30 cellular contexts compared by ENCODE assay signal in the genomic region with DNA sequence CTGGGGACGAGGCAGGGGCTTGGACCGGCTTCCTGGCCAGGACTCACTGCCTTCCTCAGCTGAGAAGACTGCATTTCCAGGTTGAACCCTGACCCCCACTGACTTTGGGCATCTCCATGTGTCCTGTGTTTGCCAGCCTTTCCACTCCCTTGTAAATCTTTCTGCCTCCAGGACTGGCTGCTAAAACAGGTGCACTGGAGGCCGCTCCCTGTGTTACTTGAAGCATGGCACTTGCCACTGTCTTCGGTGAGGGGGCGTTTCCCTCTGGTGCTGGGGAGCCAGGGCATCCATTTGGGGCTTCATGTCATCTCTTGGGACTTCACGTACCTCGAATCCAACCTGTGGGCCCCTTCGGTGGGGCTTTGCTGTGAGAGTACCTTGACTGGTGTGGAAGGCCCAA. TPM values are rescaled to one million over a fixed set of nuclear protein-coding genes. Genes with fewer than 3 reads are reported as not detected.
A peak's percentile ranks its signal among the peaks of the same experiment; 100 is the strongest.
DNase-seq lines count a peak whose midpoint lies in the region; ATAC-seq and TF ChIP-seq lines count a peak whose summit lies in the region.
"Had no signal": no experiment of that assay in that cellular context is flagged by ENCODE, and none has a peak within 500 bp of the region (broad histone marks: within the 10 kb centered on the region; RNA-seq: fewer than 3 reads in every experiment).

No MANE protein-coding gene starts in this region.

- no peak overlapping the region for H3K4me3 Mint-ChIP-seq in activated CD8-positive, alpha-beta memory T cell treated with anti-CD3 and anti-CD28 coated beads, Interleukin-2, amount 10 ng/mL, durations not matched to agents 7 days and 5 days
- H3K4me3 Mint-ChIP-seq in immature natural killer cell (peak overlapping the region in 1 of 5 donors; percentile 34), mesothelial cell of epicardium (no peak overlapping the region)
- no peak overlapping the region for H3K4me3 Mint-ChIP-seq in stimulated activated effector memory CD8-positive, alpha-beta T cell treated with anti-CD3 and anti-CD28 coated beads, Interleukin-12 subunit alpha, Interleukin-12 subunit beta, amount 100 ng/mL, for 72 hours
- H3K4me3 Mint-ChIP-seq: stimulated activated naive CD8-positive, alpha-beta T cell treated with anti-CD3 and anti-CD28 coated beads, Interleukin-15, Interleukin-2, amounts not matched to agents 100 ng/mL and 50 ng/mL, for 24 hours; T-helper 2 cell treated with Interferon-gamma antibody and Interleukin-4, amounts not matched to agents 5 μg/mL and 100 μg/mL, for 36 hours had no signal

- H3K9ac ChIP-seq in MM.1S (ENCODE audit: low read length) (peak overlapping the region; percentile 49), smooth muscle cell (ENCODE audit: low read depth) (no peak overlapping the region)
- H3K9ac ChIP-seq: GM23248 had no signal

- TF ChIP-seq CTCF in MM.1S (IDR thresholded peaks at IDR 0.05; ENCODE audit: low read length) (no peak), smooth muscle cell (IDR thresholded peaks at IDR 0.05; ENCODE audit: borderline replicate concordance, insufficient read depth, poor library complexity, severe bottlenecking) (no peak), mesothelial cell of epicardium (IDR thresholded peaks at IDR 0.05; ENCODE audit: unreplicated experiment) (no peak)

- H3F3A ChIP-seq in MM.1S (ENCODE audit: insufficient read depth, low read length) (peaks cover 40% of the 10 kb centered on the region), smooth muscle cell (ENCODE audit: low read depth) (no peaks in the 10 kb centered on the region)

- no peaks in the 10 kb centered on the region for H3K9me2 ChIP-seq in MM.1S (replicated peaks; ENCODE audit: insufficient read depth, low read length)

- ATAC-seq in activated CD8-positive, alpha-beta memory T cell treated with anti-CD3 and anti-CD28 coated beads, Interleukin-2, amount 10 ng/mL, durations not matched to agents 7 days and 5 days: no peak
- no peak for ATAC-seq in stimulated activated effector memory CD8-positive, alpha-beta T cell treated with anti-CD3 and anti-CD28 coated beads, Interleukin-12 subunit alpha, Interleukin-12 subunit beta, amount 100 ng/mL, for 72 hours
- ATAC-seq: activated naive CD4-positive, alpha-beta T cell treated with anti-CD3 and anti-CD28 coated beads, Interleukin-2, amount 50 U/mL, for 72 hours had no signal

- peak overlapping the region; percentile 80 for H3K27ac ChIP-seq in MM.1S (ENCODE audit: low read length)
- no peak overlapping the region for H3K27ac ChIP-seq in smooth muscle cell (ENCODE audit: low read depth)
- H3K27ac ChIP-seq: 22Rv1, ascending aorta, dorsolateral prefrontal cortex, GM23248, ovary, tibial artery had no signal

- 98% methylated on average over 8 of the region's 8 CpGs for WGBS in smooth muscle cell (ENCODE audit: low lambda C conversion rate)

- H2AFZ ChIP-seq in MM.1S (ENCODE audit: low read length) (no peak overlapping the region), smooth muscle cell (ENCODE audit: low read depth) (no peak overlapping the region)
- H2AFZ ChIP-seq: GM23248 had no signal

- peaks cover 30% of the 10 kb centered on the region for H3K4me1 Mint-ChIP-seq in activated CD8-positive, alpha-beta memory T cell treated with anti-CD3 and anti-CD28 coated beads, Interleukin-2, amount 10 ng/mL, durations not matched to agents 7 days and 5 days
- peaks cover 39 to 44% of the 10 kb centered on the region in 2 donors for H3K4me1 Mint-ChIP-seq in immature natural killer cell
- peaks cover 29% of the 10 kb centered on the region for H3K4me1 Mint-ChIP-seq in stimulated activated effector memory CD8-positive, alpha-beta T cell treated with anti-CD3 and anti-CD28 coated beads, Interleukin-12 subunit alpha, Interleukin-12 subunit beta, amount 100 ng/mL, for 72 hours
- H3K4me1 Mint-ChIP-seq in mesothelial cell of epicardium: peaks cover 2% of the 10 kb centered on the region

- H3K27me3 ChIP-seq in MM.1S (replicated peaks; ENCODE audit: insufficient read depth, low read length) (no peaks in the 10 kb centered on the region), smooth muscle cell (ENCODE audit: low read depth) (no peaks in the 10 kb centered on the region)
- H3K27me3 ChIP-seq: ascending aorta, dorsolateral prefrontal cortex, ovary, tibial artery had no signal

- H3K4me3 ChIP-seq in MM.1S (ENCODE audit: low read length) (peak overlapping the region; percentile 7; the same call in 1 of the 2 replicates), smooth muscle cell (no peak overlapping the region)
- H3K4me3 ChIP-seq: ascending aorta, dorsolateral prefrontal cortex, GM23248, ovary, tibial artery had no signal

- H3K9me3 Mint-ChIP-seq in activated CD8-positive, alpha-beta memory T cell treated with anti-CD3 and anti-CD28 coated beads, Interleukin-2, amount 10 ng/mL, durations not matched to agents 7 days and 5 days (ENCODE audit: low read depth): no peaks in the 10 kb centered on the region
- H3K9me3 Mint-ChIP-seq in immature natural killer cell (no peaks in the 10 kb centered on the region), mesothelial cell of epicardium (no peaks in the 10 kb centered on the region)
- no peaks in the 10 kb centered on the region for H3K9me3 Mint-ChIP-seq in stimulated activated effector memory CD8-positive, alpha-beta T cell treated with anti-CD3 and anti-CD28 coated beads, Interleukin-12 subunit alpha, Interleukin-12 subunit beta, amount 100 ng/mL, for 72 hours
- H3K9me3 Mint-ChIP-seq: activated naive CD4-positive, alpha-beta T cell treated with anti-CD3 and anti-CD28 coated beads, Interleukin-2, amount 50 U/mL, for 72 hours; naive B cell; stimulated activated naive CD8-positive, alpha-beta T cell treated with anti-CD3 and anti-CD28 coated beads, Interleukin-15, Interleukin-2, amounts not matched to agents 100 ng/mL and 50 ng/mL, for 24 hours; T-helper 2 cell treated with Interferon-gamma antibody and Interleukin-4, amounts not matched to agents 5 μg/mL and 100 μg/mL, for 36 hours had no signal

- POLR2A ChIA-PET in HEK293T (lab: Yijun Ruan, JAX): no interaction called here

- no peaks in the 10 kb centered on the region for H3K27me3 Mint-ChIP-seq in activated CD8-positive, alpha-beta memory T cell treated with anti-CD3 and anti-CD28 coated beads, Interleukin-2, amount 10 ng/mL, durations not matched to agents 7 days and 5 days
- peaks cover 1 to 31% (median 6%) of the 10 kb centered on the region in 3 donors for H3K27me3 Mint-ChIP-seq in immature natural killer cell (ENCODE audit: low read depth in 3 of 3)
- no peaks in the 10 kb centered on the region for H3K27me3 Mint-ChIP-seq in mesothelial cell of epicardium (ENCODE audit: low read depth)
- H3K27me3 Mint-ChIP-seq: naive B cell; stimulated activated naive CD8-positive, alpha-beta T cell treated with anti-CD3 and anti-CD28 coated beads, Interleukin-15, Interleukin-2, amounts not matched to agents 100 ng/mL and 50 ng/mL, for 24 hours had no signal

- DNase-seq in activated CD8-positive, alpha-beta memory T cell treated with anti-CD3 and anti-CD28 coated beads for 24 hours: peak; percentile 53
- no peak for DNase-seq in activated CD8-positive, alpha-beta memory T cell treated with anti-CD3 and anti-CD28 coated beads, Interleukin-2, amount 10 ng/mL, durations not matched to agents 7 days and 5 days
- DNase-seq in MM.1S (no peak), immature natural killer cell (no peak), HEK293T (ENCODE audit: extremely low spot score) (no peak), smooth muscle cell (lab: John Stamatoyannopoulos, UW; ENCODE audit: unreplicated experiment) (no peak), mesothelial cell of epicardium (ENCODE audit: low spot score in 2 of 2, unreplicated experiment in 2 of 2) (no peak)
- DNase-seq in stimulated activated effector memory CD8-positive, alpha-beta T cell treated with anti-CD3 and anti-CD28 coated beads, Interleukin-12 subunit alpha, Interleukin-12 subunit beta, amount 100 ng/mL, for 72 hours (ENCODE audit: low spot score in 2 of 2): no peak
- DNase-seq: activated CD4-positive, alpha-beta T cell treated with anti-CD3 and anti-CD28 coated beads for 4 hours; AML-193; DMS79 treated with DMSO at 0.1 percent for 48 hours; GM23248; KG1; naive B cell; NCI-H1694; NCI-H2171 treated with DMSO at 0.1 percent for 48 hours; NCI-H526; retina; RPMI8226 had no signal

- H4K20me1 ChIP-seq in MM.1S (ENCODE audit: insufficient read depth, low read length) (no peaks in the 10 kb centered on the region), smooth muscle cell (ENCODE audit: low read depth) (peaks cover 7% of the 10 kb centered on the region)

- H3K36me3 Mint-ChIP-seq in activated CD8-positive, alpha-beta memory T cell treated with anti-CD3 and anti-CD28 coated beads, Interleukin-2, amount 10 ng/mL, durations not matched to agents 7 days and 5 days: peaks cover 4% of the 10 kb centered on the region
- H3K36me3 Mint-ChIP-seq in immature natural killer cell (peaks cover 0 to 8% (median 0%) of the 10 kb centered on the region in 3 donors), mesothelial cell of epicardium (peaks cover 6% of the 10 kb centered on the region)
- peaks cover 16% of the 10 kb centered on the region for H3K36me3 Mint-ChIP-seq in stimulated activated effector memory CD8-positive, alpha-beta T cell treated with anti-CD3 and anti-CD28 coated beads, Interleukin-12 subunit alpha, Interleukin-12 subunit beta, amount 100 ng/mL, for 72 hours
- H3K36me3 Mint-ChIP-seq: activated naive CD4-positive, alpha-beta T cell treated with anti-CD3 and anti-CD28 coated beads, Interleukin-2, amount 50 U/mL, for 72 hours had no signal

- CTCF ChIA-PET in activated CD8-positive, alpha-beta memory T cell treated with anti-CD3 and anti-CD28 coated beads, Interleukin-2, amount 10 ng/mL, durations not matched to agents 7 days and 5 days (lab: Charles Lee): interaction anchor here (1.1 to 1.2 kb wide), 2 partner anchors 9 to 109 kb away, joined by 3 read pairs; no protein-coding TSS in a partner anchor
- CTCF ChIA-PET in HEK293T (lab: Yijun Ruan, JAX): no interaction called here

- peaks cover 35% of the 10 kb centered on the region for H3K4me1 ChIP-seq in MM.1S (ENCODE audit: low read length)
- peaks cover 2% of the 10 kb centered on the region for H3K4me1 ChIP-seq in smooth muscle cell (ENCODE audit: low read depth)

- H3K36me3 ChIP-seq in MM.1S (replicated peaks; ENCODE audit: insufficient read depth, low read length) (no peaks in the 10 kb centered on the region), smooth muscle cell (ENCODE audit: low read depth) (no peaks in the 10 kb centered on the region)
- H3K36me3 ChIP-seq: ovary had no signal

- no peak overlapping the region for H3K27ac Mint-ChIP-seq in activated CD8-positive, alpha-beta memory T cell treated with anti-CD3 and anti-CD28 coated beads, Interleukin-2, amount 10 ng/mL, durations not matched to agents 7 days and 5 days
- H3K27ac Mint-ChIP-seq in immature natural killer cell (peak overlapping the region in 4 of 6 donors; percentile 17 to 81 (median 54)), mesothelial cell of epicardium (no peak overlapping the region)
- H3K27ac Mint-ChIP-seq in stimulated activated effector memory CD8-positive, alpha-beta T cell treated with anti-CD3 and anti-CD28 coated beads, Interleukin-12 subunit alpha, Interleukin-12 subunit beta, amount 100 ng/mL, for 72 hours: peak overlapping the region; percentile 52
- H3K27ac Mint-ChIP-seq: stimulated activated naive CD8-positive, alpha-beta T cell treated with anti-CD3 and anti-CD28 coated beads, Interleukin-15, Interleukin-2, amounts not matched to agents 100 ng/mL and 50 ng/mL, for 24 hours; T-helper 2 cell treated with Interferon-gamma antibody and Interleukin-4, amounts not matched to agents 5 μg/mL and 100 μg/mL, for 36 hours had no signal

- H3K79me2 ChIP-seq in MM.1S (ENCODE audit: low read length) (peaks cover 25% of the 10 kb centered on the region), smooth muscle cell (ENCODE audit: low read depth) (no peaks in the 10 kb centered on the region)

- peak overlapping the region; percentile 52 for H3K4me2 ChIP-seq in MM.1S (ENCODE audit: low read depth, low read length)
- no peak overlapping the region for H3K4me2 ChIP-seq in smooth muscle cell

- H3K9me3 ChIP-seq in MM.1S (replicated peaks; ENCODE audit: insufficient read depth, low read length) (no peaks in the 10 kb centered on the region), smooth muscle cell (replicated peaks; ENCODE audit: low read depth) (no peaks in the 10 kb centered on the region)
- H3K9me3 ChIP-seq: ascending aorta, ovary, tibial artery had no signal

RNA-seq across cellular contexts. Expression of a gene that starts 6.7 kb away (rescaled TPM):
- total RNA-seq in activated CD8-positive, alpha-beta memory T cell treated with anti-CD3 and anti-CD28 coated beads, Interleukin-2, amount 10 ng/mL, durations not matched to agents 7 days and 5 days: 10 to 100 TPM; 74.8 to 91.9 TPM
- polyA plus RNA-seq in immature natural killer cell (10 to 100 TPM; 43.6 to 89.1 (median 80.4) TPM), smooth muscle cell (12.0 and 15.7 TPM in 2 replicates)
- total RNA-seq in smooth muscle cell (12.7 and 15.2 TPM in 2 replicates), mesothelial cell of epicardium (23.8 to 25.6 TPM (median 25.3 TPM) in 3 replicates)

RNA-seq across cellular contexts. Expression of a gene that starts 33.4 kb away (rescaled TPM):
- 10 to 100 TPM; 31.4 to 37.5 TPM for total RNA-seq in activated CD8-positive, alpha-beta memory T cell treated with anti-CD3 and anti-CD28 coated beads, Interleukin-2, amount 10 ng/mL, durations not matched to agents 7 days and 5 days
- 10 to 100 TPM; 35.7 to 54.5 (median 40.3) TPM for polyA plus RNA-seq in immature natural killer cell
- total RNA-seq in smooth muscle cell: 34.9 and 35.6 TPM in 2 replicates
- 53.5 and 61.7 TPM in 2 replicates for polyA plus RNA-seq in smooth muscle cell
- total RNA-seq in mesothelial cell of epicardium: 44.3 to 45.2 TPM (median 44.4 TPM) in 3 replicates

RNA-seq across cellular contexts. Expression of a gene that starts 54.9 kb away (rescaled TPM):
- total RNA-seq in activated CD8-positive, alpha-beta memory T cell treated with anti-CD3 and anti-CD28 coated beads, Interleukin-2, amount 10 ng/mL, durations not matched to agents 7 days and 5 days: not detected
- not detected for polyA plus RNA-seq in immature natural killer cell
- total RNA-seq in smooth muscle cell: not detected in 2 replicates
- polyA plus RNA-seq in smooth muscle cell: not detected in 2 replicates
- total RNA-seq in mesothelial cell of epicardium: not detected in 3 replicates
- total RNA-seq: activated CD8-positive, alpha-beta memory T cell treated with anti-CD3 and anti-CD28 coated beads for 36 hours; activated naive CD4-positive, alpha-beta T cell treated with anti-CD3 and anti-CD28 coated beads, Interleukin-2, amount 50 U/mL, for 72 hours; ascending aorta; dorsolateral prefrontal cortex; GM23248; HT-29; kidney epithelial cell; ovary had no signal
- polyA plus RNA-seq: GM23248, ovary had no signal

Comparison
In these comparisons a context has a peak if more than half of its experiments do, and no peak if none do; other contexts are left out.
1. H3K27ac Mint-ChIP-seq: peak in immature natural killer cell (4 of 6) and stimulated activated effector memory CD8-positive, alpha-beta T cell treated with anti-CD3 and anti-CD28 coated beads, Interleukin-12 subunit alpha, Interleukin-12 subunit beta, amount 100 ng/mL, for 72 hours (single experiment); none in activated CD8-positive, alpha-beta memory T cell treated with anti-CD3 and anti-CD28 coated beads, Interleukin-2, amount 10 ng/mL, durations not matched to agents 7 days and 5 days (single experiment) and mesothelial cell of epicardium (single experiment).